Comparison of ENCODE assay signal across 12 cellular contexts in genomic region chr4:23368081-23368697, GRCh38.
A peak's percentile ranks its signal among the peaks of the same experiment; 100 is the strongest.
DNase-seq lines count a peak whose midpoint lies in the region; ATAC-seq and TF ChIP-seq lines count a peak whose summit lies in the region.
"Had no signal": no experiment of that assay in that cellular context is flagged by ENCODE, and none has a peak within 500 bp of the region (broad histone marks: within the 10 kb centered on the region; RNA-seq: fewer than 3 reads in every experiment).

No MANE protein-coding gene starts in this region.

- no peaks in the 10 kb centered on the region for H3K27me3 Mint-ChIP-seq in Calu3 (ENCODE audit: unreplicated experiment)

- H3K27me3 ChIP-seq in body of pancreas (no peaks in the 10 kb centered on the region), lower lobe of right lung (ENCODE audit: low read depth) (no peaks in the 10 kb centered on the region)
- H3K27me3 ChIP-seq: tibial artery had no signal

- no TSS peak for BruUV-seq in Calu3 (replicated peaks; lab: Mats Ljungman, UMichigan)

- no peak overlapping the region for H3K4me3 Mint-ChIP-seq in Calu3 (ENCODE audit: low read depth, unreplicated experiment)

- CTCF ChIA-PET in Calu3 (lab: Charles Lee), result interaction anchor here (1.0 to 1.1 kb wide), 2 partner anchors 246 to 471 kb away, joined by 3 to 4 read pairs; no protein-coding TSS in a partner anchor

- TF ChIP-seq CTCF in Calu3 (IDR thresholded peaks at IDR 0.05; ENCODE audit: unreplicated experiment) (peak; percentile 17), body of pancreas (IDR thresholded peaks at IDR 0.05) (peak in 4 of 7 experiments; percentile 7 to 20 (median 14)), lower lobe of right lung (IDR thresholded peaks at IDR 0.05) (peak; percentile 21)

- no peak overlapping the region for H3K27ac ChIP-seq in body of pancreas
- no peak overlapping the region for H3K27ac ChIP-seq in lower lobe of right lung
- H3K27ac ChIP-seq: tibial artery had no signal

- H3K4me3 ChIP-seq in body of pancreas (no peak overlapping the region), lower lobe of right lung (no peak overlapping the region)
- H3K4me3 ChIP-seq: HAP-1, tibial artery had no signal

- H3K9me3 ChIP-seq in body of pancreas, result no peaks in the 10 kb centered on the region
- no peaks in the 10 kb centered on the region for H3K9me3 ChIP-seq in lower lobe of right lung
- H3K9me3 ChIP-seq: HAP-1, tibial artery had no signal

- WGBS in body of pancreas, 2 donors, result 55 to 57% methylated on average over 6 of the region's 6 CpGs

- intact Hi-C loops in Calu3 (cut with micrococcal nuclease; ENCODE audit: unreplicated experiment), result no loop called here
- intact Hi-C loops in body of pancreas (cut with DNase I), result no loop called here
- intact Hi-C loops in lower lobe of right lung (cut with DNase I), result no loop called here

- H3K36me3 Mint-ChIP-seq in Calu3 (ENCODE audit: insufficient read depth, unreplicated experiment), result no peaks in the 10 kb centered on the region

- ATAC-seq in body of pancreas (no peak), lower lobe of right lung (peak; percentile 78 to 80), HG03342 (IDR thresholded peaks at IDR 0.05; ENCODE audit: unreplicated experiment) (no peak), GM19455 (IDR thresholded peaks at IDR 0.05; ENCODE audit: unreplicated experiment) (no peak), GM19035 (IDR thresholded peaks at IDR 0.05; ENCODE audit: unreplicated experiment) (no peak)

- no peak overlapping the region for H3K27ac Mint-ChIP-seq in Calu3 (ENCODE audit: unreplicated experiment)

- no peak for TF ChIP-seq POLR2A in body of pancreas (IDR thresholded peaks at IDR 0.05)

- H3K4me1 Mint-ChIP-seq in Calu3 (ENCODE audit: low read depth, unreplicated experiment), result peaks cover 23% of the 10 kb centered on the region

- H3K9me3 Mint-ChIP-seq in Calu3 (ENCODE audit: low read depth, unreplicated experiment), result no peaks in the 10 kb centered on the region

- in situ Hi-C loops in KBM-7 (cut with MboI; ENCODE audit: low pct_unique_long_range_greater_than_20kb, low sequenced_read_pairs), result no loop called here

- peaks cover 4% of the 10 kb centered on the region for H3K4me1 ChIP-seq in body of pancreas
- no peaks in the 10 kb centered on the region for H3K4me1 ChIP-seq in lower lobe of right lung
- H3K4me1 ChIP-seq: HAP-1, tibial artery had no signal

- peak; percentile 48 for DNase-seq in Calu3
- DNase-seq in KBM-7, result peak; percentile 3
- peak in 1 of 4 donors; percentile 15 for DNase-seq in body of pancreas
- no peak for DNase-seq in lower lobe of right lung
- DNase-seq in NK-92 treated with Interleukin-12 subunit alpha and Interleukin-12 subunit beta, amount 100 ng/mL, for 24 hours (lab: John Stamatoyannopoulos, UW), result no peak
- DNase-seq: amniotic stem cell; stimulated activated CD4-positive, alpha-beta T cell treated with anti-CD3 and anti-CD28 coated beads, Interleukin-12 subunit alpha, Interleukin-12 subunit beta, amount 100 ng/mL, for 4 hours; tibial artery had no signal

- H3K36me3 ChIP-seq in body of pancreas (replicated peaks in 1 of 2; ENCODE audit: insufficient read depth in 1 of 2, low read depth in 2 of 2) (no peaks in the 10 kb centered on the region), lower lobe of right lung (no peaks in the 10 kb centered on the region)
- H3K36me3 ChIP-seq: HAP-1, tibial artery had no signal

Comparison
In these comparisons a context has a peak if more than half of its experiments do, and no peak if none do; other contexts are left out.
1. DNase-seq: peak in Calu3 (single experiment) and KBM-7 (single experiment); none in lower lobe of right lung (single experiment) and NK-92 treated with Interleukin-12 subunit alpha and Interleukin-12 subunit beta, amount 100 ng/mL, for 24 hours (single experiment).
2. ATAC-seq: peak in lower lobe of right lung (2 of 2); none in body of pancreas (single experiment), HG03342 (single experiment), GM19455 (single experiment) and GM19035 (single experiment).
3. Peak in every context shown above with its lines, with median percentiles within 50 percentile points of each other: CTCF ChIP-seq.